ENCODE assay signal across 25 cellular contexts in the genomic region with DNA sequence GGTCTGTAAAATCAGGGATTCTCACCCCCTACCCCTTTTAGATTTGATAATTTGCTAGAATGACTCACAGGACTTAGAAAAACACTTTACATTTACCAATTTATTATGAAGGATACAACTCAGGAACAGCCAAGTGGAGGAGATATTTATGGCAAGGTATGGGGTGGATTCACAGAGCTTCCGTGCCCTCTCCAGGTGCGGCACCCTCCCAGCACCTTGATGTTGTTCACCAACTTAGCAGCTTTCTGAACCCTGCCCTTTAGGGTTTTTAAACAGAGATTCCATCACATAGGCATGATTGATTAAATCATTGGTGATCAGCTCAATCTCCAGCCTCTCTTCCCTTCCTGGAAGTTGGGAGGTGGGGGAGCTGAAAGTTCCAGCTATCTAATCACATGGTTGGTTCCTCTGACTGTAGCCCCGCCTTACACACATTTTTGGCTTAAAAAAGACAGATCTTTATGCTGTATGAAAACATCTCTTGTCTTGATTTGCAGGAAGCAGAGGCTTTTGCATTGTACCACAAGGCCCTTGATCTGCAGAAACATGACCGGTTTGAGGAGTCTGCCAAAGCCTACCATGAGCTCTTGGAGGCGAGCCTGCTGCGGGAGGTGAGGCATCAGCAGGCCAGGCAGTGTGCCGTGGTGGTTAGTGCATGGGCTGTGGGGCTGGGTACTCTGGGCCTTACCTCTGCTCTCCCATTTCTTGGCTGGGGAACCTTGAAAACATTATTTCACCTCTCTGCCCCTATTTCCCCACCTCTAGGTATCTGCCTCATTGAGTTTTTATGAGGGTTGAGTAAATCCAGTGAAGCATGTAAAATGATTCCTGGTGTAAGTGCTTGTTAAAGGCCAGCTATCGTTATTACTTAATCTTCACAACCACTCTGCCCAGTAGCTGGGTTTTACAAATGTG. TPM values are rescaled to one million over a fixed set of nuclear protein-coding genes. Genes with fewer than 3 reads are reported as not detected.
DNase-seq lines count a peak whose midpoint lies in the region; ATAC-seq and TF ChIP-seq lines count a peak whose summit lies in the region.
"Had no signal": no experiment of that assay in that cellular context is flagged by ENCODE, and none has a peak within 500 bp of the region (broad histone marks: within the 10 kb centered on the region; RNA-seq: fewer than 3 reads in every experiment).

No MANE protein-coding gene starts in this region.

- H3K4me3 Mint-ChIP-seq in activated CD8-positive, alpha-beta memory T cell treated with anti-CD3 and anti-CD28 coated beads, Interleukin-2, amount 10 ng/mL, durations not matched to agents 7 days and 5 days: no peak overlapping the region
- no peak overlapping the region for H3K4me3 Mint-ChIP-seq in T-helper 17 cell
- no peak overlapping the region for H3K4me3 Mint-ChIP-seq in nephron progenitor cell
- H3K4me3 Mint-ChIP-seq: stimulated activated naive B cell treated with anti-CD40 and anti-IgM and Interleukin-4, amounts not matched to agents 10 μg/mL and 1 μg/mL and 100 μg/mL, for 72 hours had no signal

- DNase-seq in activated CD8-positive, alpha-beta memory T cell treated with anti-CD3 and anti-CD28 coated beads, Interleukin-2, amount 50 U/mL, for 4 hours: peak; percentile 29
- DNase-seq in activated CD8-positive, alpha-beta memory T cell treated with anti-CD3 and anti-CD28 coated beads, Interleukin-2, amount 10 ng/mL, durations not matched to agents 7 days and 5 days: no peak
- DNase-seq in T-helper 17 cell (no peak), nephron progenitor cell (no peak), NAMALWA (ENCODE audit: low spot score) (no peak), MG63 (no peak), kidney glomerular epithelial cell (lab: John Stamatoyannopoulos, UW) (no peak)
- DNase-seq in activated naive CD4-positive, alpha-beta T cell treated with anti-CD3 and anti-CD28 coated beads, Interleukin-2, amount 50 U/mL, for 72 hours (ENCODE audit: low spot score in 2 of 2): no peak
- DNase-seq: C1 segment of cervical spinal cord; cortex of kidney; DMS79; Karpas-422; left ventricle myocardium inferior; mucosa of descending colon; NCI-H1105 treated with DMSO at 0.1 percent for 48 hours; NCI-H2107; NCI-H524 treated with DMSO at 0.1 percent for 48 hours; SIG-M5; stimulated activated naive B cell treated with anti-CD40 and anti-IgM and Interleukin-4, amounts not matched to agents 10 μg/mL and 1 μg/mL and 100 μg/mL, for 72 hours had no signal

- peaks cover 20% of the 10 kb centered on the region for H3K36me3 ChIP-seq in MG63

- H3K27me3 ChIP-seq in MG63: no peaks in the 10 kb centered on the region
- H3K27me3 ChIP-seq: right atrium auricular region had no signal

- no peaks in the 10 kb centered on the region for H3K4me1 Mint-ChIP-seq in activated CD8-positive, alpha-beta memory T cell treated with anti-CD3 and anti-CD28 coated beads, Interleukin-2, amount 10 ng/mL, durations not matched to agents 7 days and 5 days
- peaks cover 25% of the 10 kb centered on the region for H3K4me1 Mint-ChIP-seq in T-helper 17 cell
- H3K4me1 Mint-ChIP-seq in nephron progenitor cell: peaks cover 19% of the 10 kb centered on the region

- ATAC-seq in activated CD8-positive, alpha-beta memory T cell treated with anti-CD3 and anti-CD28 coated beads, Interleukin-2, amount 10 ng/mL, durations not matched to agents 7 days and 5 days: no peak
- ATAC-seq in T-helper 17 cell: peak; percentile 42
- ATAC-seq in activated naive CD4-positive, alpha-beta T cell treated with anti-CD3 and anti-CD28 coated beads, Interleukin-2, amount 50 U/mL, for 72 hours: peak in 1 of 2 donors; percentile 51
- ATAC-seq: activated CD4-positive, CD25-positive, alpha-beta regulatory T cell treated with anti-CD3 and anti-CD28 coated beads, Interleukin-2, amount 50 U/mL, for 24 hours; mucosa of descending colon; stimulated activated naive B cell treated with anti-CD40 and anti-IgM and Interleukin-4, amounts not matched to agents 10 μg/mL and 1 μg/mL and 100 μg/mL, for 72 hours had no signal

- CTCF ChIA-PET in activated CD8-positive, alpha-beta memory T cell treated with anti-CD3 and anti-CD28 coated beads, Interleukin-2, amount 10 ng/mL, durations not matched to agents 7 days and 5 days (lab: Charles Lee): interaction anchor here (1.3 kb wide), 1 partner anchor 8 kb away, joined by 3 read pairs; no protein-coding TSS in a partner anchor

- no peaks in the 10 kb centered on the region for H3K27me3 Mint-ChIP-seq in activated CD8-positive, alpha-beta memory T cell treated with anti-CD3 and anti-CD28 coated beads, Interleukin-2, amount 10 ng/mL, durations not matched to agents 7 days and 5 days
- no peaks in the 10 kb centered on the region for H3K27me3 Mint-ChIP-seq in T-helper 17 cell
- no peaks in the 10 kb centered on the region for H3K27me3 Mint-ChIP-seq in nephron progenitor cell (ENCODE audit: low read depth, poor library complexity)
- H3K27me3 Mint-ChIP-seq: stimulated activated naive B cell treated with anti-CD40 and anti-IgM and Interleukin-4, amounts not matched to agents 10 μg/mL and 1 μg/mL and 100 μg/mL, for 72 hours had no signal

- H3K4me3 ChIP-seq in MG63: no peak overlapping the region
- H3K4me3 ChIP-seq: left ventricle myocardium inferior, mucosa of descending colon, right atrium auricular region had no signal

- no peak for TF ChIP-seq CTCF in nephron progenitor cell (IDR thresholded peaks at IDR 0.05)

- H3K9me3 ChIP-seq in T-helper 17 cell (ENCODE audit: control insufficient read depth, low read length, poor library complexity, severe bottlenecking) (no peaks in the 10 kb centered on the region), MG63 (no peaks in the 10 kb centered on the region)
- H3K9me3 ChIP-seq: left ventricle myocardium inferior, mucosa of descending colon, right atrium auricular region had no signal

- peaks cover 35% of the 10 kb centered on the region for H3K36me3 Mint-ChIP-seq in activated CD8-positive, alpha-beta memory T cell treated with anti-CD3 and anti-CD28 coated beads, Interleukin-2, amount 10 ng/mL, durations not matched to agents 7 days and 5 days
- H3K36me3 Mint-ChIP-seq in T-helper 17 cell (ENCODE audit: low read depth) (peaks cover 9% of the 10 kb centered on the region), nephron progenitor cell (ENCODE audit: low read depth) (peaks cover 53% of the 10 kb centered on the region)
- H3K36me3 Mint-ChIP-seq in activated naive CD4-positive, alpha-beta T cell treated with anti-CD3 and anti-CD28 coated beads, Interleukin-2, amount 50 U/mL, for 72 hours: peaks cover 11 to 25% of the 10 kb centered on the region in 2 donors

- H3K9me3 Mint-ChIP-seq in activated CD8-positive, alpha-beta memory T cell treated with anti-CD3 and anti-CD28 coated beads, Interleukin-2, amount 10 ng/mL, durations not matched to agents 7 days and 5 days (ENCODE audit: low read depth): no peaks in the 10 kb centered on the region
- H3K9me3 Mint-ChIP-seq in activated naive CD4-positive, alpha-beta T cell treated with anti-CD3 and anti-CD28 coated beads, Interleukin-2, amount 50 U/mL, for 72 hours: no peaks in the 10 kb centered on the region
- H3K9me3 Mint-ChIP-seq in nephron progenitor cell: no peaks in the 10 kb centered on the region
- H3K9me3 Mint-ChIP-seq: stimulated activated naive B cell treated with anti-CD40 and anti-IgM and Interleukin-4, amounts not matched to agents 10 μg/mL and 1 μg/mL and 100 μg/mL, for 72 hours had no signal

- H3K27ac Mint-ChIP-seq in activated CD8-positive, alpha-beta memory T cell treated with anti-CD3 and anti-CD28 coated beads, Interleukin-2, amount 10 ng/mL, durations not matched to agents 7 days and 5 days: no peak overlapping the region
- H3K27ac Mint-ChIP-seq in T-helper 17 cell (peak overlapping the region; percentile 47), nephron progenitor cell (peak overlapping the region; percentile 68)
- H3K27ac Mint-ChIP-seq in activated naive CD4-positive, alpha-beta T cell treated with anti-CD3 and anti-CD28 coated beads, Interleukin-2, amount 50 U/mL, for 72 hours: peak overlapping the region; percentile 33 to 60
- H3K27ac Mint-ChIP-seq: stimulated activated naive B cell treated with anti-CD40 and anti-IgM and Interleukin-4, amounts not matched to agents 10 μg/mL and 1 μg/mL and 100 μg/mL, for 72 hours had no signal

RNA-seq across cellular contexts. Expression of a gene that starts 27.0 kb away (rescaled TPM):
- total RNA-seq in activated CD8-positive, alpha-beta memory T cell treated with anti-CD3 and anti-CD28 coated beads, Interleukin-2, amount 10 ng/mL, durations not matched to agents 7 days and 5 days: 100 to 1,000 TPM in 1 of 2 experiments, 10 to 100 TPM in 1; 92.4 to 143 TPM
- total RNA-seq in T-helper 17 cell: 100 to 1,000 TPM; 112 to 126 TPM
- total RNA-seq in activated naive CD4-positive, alpha-beta T cell treated with anti-CD3 and anti-CD28 coated beads, Interleukin-2, amount 50 U/mL, for 72 hours: 100 to 1,000 TPM in 1 of 2 donors, 10 to 100 TPM in 1; 70.2 to 125 TPM
- total RNA-seq in MG63 (2014; rRNA removed; shearing (Covaris generic); ENCODE audit: low replicate concordance): 16.3 and 25.1 TPM in 2 replicates

RNA-seq across cellular contexts. Expression of a gene that starts 32.9 kb away (rescaled TPM):
- total RNA-seq in activated CD8-positive, alpha-beta memory T cell treated with anti-CD3 and anti-CD28 coated beads, Interleukin-2, amount 10 ng/mL, durations not matched to agents 7 days and 5 days: not detected
- not detected for total RNA-seq in T-helper 17 cell
- total RNA-seq in activated naive CD4-positive, alpha-beta T cell treated with anti-CD3 and anti-CD28 coated beads, Interleukin-2, amount 50 U/mL, for 72 hours: not detected
- total RNA-seq in MG63 (2014; rRNA removed; shearing (Covaris generic); ENCODE audit: low replicate concordance): not detected in 2 replicates
- total RNA-seq: A673, glomerular endothelial cell, HT1080, left ventricle myocardium inferior, mucosa of descending colon, right atrium auricular region, ureter had no signal

RNA-seq across cellular contexts. Expression of a gene that starts 58.2 kb away (rescaled TPM):
- total RNA-seq in activated CD8-positive, alpha-beta memory T cell treated with anti-CD3 and anti-CD28 coated beads, Interleukin-2, amount 10 ng/mL, durations not matched to agents 7 days and 5 days: not detected
- total RNA-seq in T-helper 17 cell: not detected
- total RNA-seq in activated naive CD4-positive, alpha-beta T cell treated with anti-CD3 and anti-CD28 coated beads, Interleukin-2, amount 50 U/mL, for 72 hours: under 1 TPM in 1 of 2 donors, not detected in 1; 0.75 TPM
- total RNA-seq in MG63 (2014; rRNA removed; shearing (Covaris generic); ENCODE audit: low replicate concordance): 0.30 and 1.6 TPM in 2 replicates
- total RNA-seq: A673, mucosa of descending colon had no signal
